1 cellular context compared by ENCODE assay signal in the genomic region with DNA sequence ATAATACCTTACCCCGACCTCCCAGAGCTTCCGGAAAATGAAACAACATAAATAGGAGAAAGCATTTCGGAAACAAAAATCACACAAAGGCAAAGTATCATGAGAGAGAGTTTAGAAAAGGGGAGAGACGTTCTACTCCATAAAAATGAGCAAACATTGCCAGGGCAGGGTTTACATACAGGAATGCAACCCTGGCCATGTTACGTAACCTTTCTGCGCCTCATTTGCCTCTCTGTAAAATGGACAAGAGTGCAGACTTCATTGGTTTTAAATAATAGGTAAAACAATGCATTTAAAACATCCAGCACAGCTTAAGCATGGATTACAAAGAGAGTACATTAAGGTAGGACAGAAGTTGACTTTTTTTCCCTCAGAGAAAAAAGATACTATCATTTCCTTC.
TF ChIP-seq lines count a peak whose summit lies in the region.

No MANE protein-coding gene starts in this region.

TF ChIP-seq in IMR-90, 13 proteins besides CTCF, POLR2A, EP300 and RAD21:
- TF ChIP-seq CHD1 (IDR thresholded peaks at IDR 0.05; ENCODE audit: low read depth, low read length): no peak
- TF ChIP-seq CEBPB (IDR thresholded peaks at IDR 0.05; ENCODE audit: low read depth, low read length): peak; percentile 65
